ENCODE assay signal across 8 cellular contexts in the genomic region with DNA sequence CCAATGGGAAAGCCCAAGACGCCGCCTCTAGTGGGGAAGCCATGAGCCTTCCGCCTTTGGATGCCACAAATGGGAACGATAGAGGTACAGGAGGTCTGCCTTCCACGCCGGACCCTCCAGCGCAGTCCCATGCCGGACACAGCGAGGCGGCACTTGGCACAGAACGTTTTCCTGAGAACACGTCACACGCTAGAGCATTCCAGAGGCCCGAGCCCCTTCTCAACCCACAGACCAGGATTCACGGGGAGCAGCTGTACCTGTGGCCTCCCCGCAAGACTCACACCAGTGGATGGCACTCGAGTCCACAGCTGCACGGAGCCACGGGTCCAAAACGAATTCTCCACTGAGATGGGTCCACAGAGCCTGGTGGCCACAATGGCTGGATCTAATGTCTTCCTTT. TPM values are rescaled to one million over a fixed set of nuclear protein-coding genes. Genes with fewer than 3 reads are reported as not detected.
"Had no signal": no experiment of that assay in that cellular context is flagged by ENCODE, and none has a peak within 500 bp of the region (broad histone marks: within the 10 kb centered on the region; RNA-seq: fewer than 3 reads in every experiment).

No MANE protein-coding gene starts in this region.

- H3K4me3 Mint-ChIP-seq: H9 had no signal

- H3K4me3 ChIP-seq: GM23248, K562 had no signal

- H3K27ac ChIP-seq: GM23248, HL-60 had no signal

- DNase-seq: GM23248, GOT3, H9, HCEC 1CT, KG1 had no signal

- ATAC-seq: HepG2, K562 had no signal

- H3K27ac Mint-ChIP-seq: H9 had no signal

RNA-seq across cellular contexts. Expression of a gene that starts 31.5 kb away (rescaled TPM):
- total RNA-seq: K562 had no signal
